Comparison of ENCODE assay signal across 8 cellular contexts in genomic region chr1:6414443-6414844, GRCh38.
A peak's percentile ranks its signal among the peaks of the same experiment; 100 is the strongest.
DNase-seq lines count a peak whose midpoint lies in the region; ATAC-seq and TF ChIP-seq lines count a peak whose summit lies in the region.

No MANE protein-coding gene starts in this region.

- H3K27me3 Mint-ChIP-seq in activated naive CD8-positive, alpha-beta T cell treated with anti-CD3 and anti-CD28 coated beads, Interleukin-2, amount 50 U/mL, for 24 hours, result peaks cover 58% of the 10 kb centered on the region

- no peaks in the 10 kb centered on the region for H3K9me3 Mint-ChIP-seq in activated naive CD8-positive, alpha-beta T cell treated with anti-CD3 and anti-CD28 coated beads, Interleukin-2, amount 50 U/mL, for 24 hours

- no peak overlapping the region for H3K4me3 Mint-ChIP-seq in activated naive CD8-positive, alpha-beta T cell treated with anti-CD3 and anti-CD28 coated beads, Interleukin-2, amount 50 U/mL, for 24 hours

- peak; percentile 89 for ATAC-seq in activated naive CD8-positive, alpha-beta T cell treated with anti-CD3 and anti-CD28 coated beads, Interleukin-2, amount 50 U/mL, for 24 hours
- ATAC-seq in HG03469 (IDR thresholded peaks at IDR 0.05; ENCODE audit: unreplicated experiment), result no peak

- peaks cover 3% of the 10 kb centered on the region for H3K4me1 Mint-ChIP-seq in activated naive CD8-positive, alpha-beta T cell treated with anti-CD3 and anti-CD28 coated beads, Interleukin-2, amount 50 U/mL, for 24 hours

- H3K36me3 Mint-ChIP-seq in activated naive CD8-positive, alpha-beta T cell treated with anti-CD3 and anti-CD28 coated beads, Interleukin-2, amount 50 U/mL, for 24 hours (ENCODE audit: low read depth), result no peaks in the 10 kb centered on the region

- DNase-seq in SIG-M5 treated with dmso at 0.1 percent for 504 hours (lab: John Stamatoyannopoulos, UW; ENCODE audit: unreplicated experiment) (peak; percentile 44), SIG-M5 (lab: John Stamatoyannopoulos, UW) (no peak), HEK293T (ENCODE audit: extremely low spot score) (peak; percentile 65), NCI-H345 treated with DMSO at 0.1 percent for 48 hours (lab: John Stamatoyannopoulos, UW; ENCODE audit: unreplicated experiment) (peak; percentile 51), iris pigment epithelial cell (ENCODE audit: low read depth) (peak; percentile 72), superior temporal gyrus (ENCODE audit: extremely low spot score) (peak; percentile 32)
- DNase-seq in activated naive CD8-positive, alpha-beta T cell treated with anti-CD3 and anti-CD28 coated beads, Interleukin-2, amount 50 U/mL, for 24 hours, result peak; percentile 60

- CTCF ChIA-PET in HEK293T (lab: Yijun Ruan, JAX), result interaction anchor here (0.6 to 3.6 kb wide), 13 partner anchors 8 to 169 kb away, joined by 3 to 37 read pairs (median 4); no protein-coding TSS in a partner anchor

- no peak overlapping the region for H3K27ac Mint-ChIP-seq in activated naive CD8-positive, alpha-beta T cell treated with anti-CD3 and anti-CD28 coated beads, Interleukin-2, amount 50 U/mL, for 24 hours

- POLR2A ChIA-PET in HEK293T (lab: Yijun Ruan, JAX), result interaction anchor here (1.4 kb wide), 1 partner anchor 21 kb away, joined by 5 read pairs; the partner anchor contains the start of gene ACOT7

TF ChIP-seq in HEK293T, 16 proteins besides CTCF, POLR2A, EP300 and RAD21:
- TF ChIP-seq L3MBTL2 (conservative IDR thresholded peaks at IDR 0.05) (peak; percentile 43; the same call in 1 of the 2 replicates), PKNOX1 (IDR thresholded peaks at IDR 0.05) (no peak), SUZ12 (IDR thresholded peaks at IDR 0.05) (no peak)
